In the genomic region with DNA sequence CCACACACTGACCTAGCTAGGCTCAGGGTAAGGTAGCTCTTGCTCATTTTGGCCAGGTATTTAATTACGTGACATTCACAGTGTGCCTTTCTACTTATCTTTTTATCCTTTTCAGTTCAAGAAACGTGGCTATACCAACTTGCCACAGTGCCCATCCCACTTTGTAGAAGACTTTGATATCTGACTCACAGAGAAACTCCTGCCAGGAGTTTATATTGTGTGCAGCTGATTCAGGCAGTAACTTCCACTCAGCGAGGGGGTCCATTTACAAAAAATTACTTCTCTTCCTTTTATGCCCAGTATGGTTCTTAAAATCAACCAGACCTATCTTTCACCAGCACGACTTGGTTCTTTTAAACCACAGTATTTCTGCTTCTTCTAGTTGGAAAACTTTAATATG, we compare ENCODE assay signal across 27 cellular contexts.
DNase-seq lines count a peak whose midpoint lies in the region; ATAC-seq and TF ChIP-seq lines count a peak whose summit lies in the region.
"Had no signal": no experiment of that assay in that cellular context is flagged by ENCODE, and none has a peak within 500 bp of the region (broad histone marks: within the 10 kb centered on the region; RNA-seq: fewer than 3 reads in every experiment).

No MANE protein-coding gene starts in this region.

- intact Hi-C loops in activated CD4-positive, alpha-beta memory T cell treated with anti-CD3 and anti-CD28 coated beads for 36 hours (cut with micrococcal nuclease): no loop called here
- intact Hi-C loops in head of caudate nucleus (cut with DNase I): no loop called here

- H3K27me3 ChIP-seq in HUES64 (ENCODE audit: insufficient read depth, low read length) (no peaks in the 10 kb centered on the region), hepatocyte (no peaks in the 10 kb centered on the region)
- H3K27me3 ChIP-seq: SJSA1, suprapubic skin had no signal

- H3K36me3 Mint-ChIP-seq in activated CD4-positive, alpha-beta memory T cell treated with anti-CD3 and anti-CD28 coated beads for 36 hours: no peaks in the 10 kb centered on the region
- H3K36me3 Mint-ChIP-seq: activated naive CD4-positive, alpha-beta T cell treated with anti-CD3 and anti-CD28 coated beads, Interleukin-2, amount 50 U/mL, for 24 hours had no signal

- no peak overlapping the region for H2AFZ ChIP-seq in hepatocyte

- H3K36me3 ChIP-seq in HUES64 (ENCODE audit: insufficient read depth, low read length): no peaks in the 10 kb centered on the region
- no peaks in the 10 kb centered on the region for H3K36me3 ChIP-seq in hepatocyte (replicated peaks; ENCODE audit: insufficient read depth, low read depth)
- H3K36me3 ChIP-seq: SJSA1, suprapubic skin had no signal

- no peaks in the 10 kb centered on the region for H3K27me3 Mint-ChIP-seq in activated CD4-positive, alpha-beta memory T cell treated with anti-CD3 and anti-CD28 coated beads for 36 hours
- H3K27me3 Mint-ChIP-seq: activated CD4-positive, alpha-beta memory T cell treated with anti-CD3 and anti-CD28 coated beads, Interleukin-2, amount 10 ng/mL, durations not matched to agents 7 days and 5 days; activated naive CD4-positive, alpha-beta T cell treated with anti-CD3 and anti-CD28 coated beads, Interleukin-2, amount 50 U/mL, for 24 hours; activated T-helper 17 cell treated with anti-CD3 and anti-CD28 coated beads, Interleukin-2, amount 50 U/mL, for 72 hours had no signal

- no peaks in the 10 kb centered on the region for H3K9me2 ChIP-seq in hepatocyte (replicated peaks; ENCODE audit: insufficient read depth)

- no peak overlapping the region for H3K27ac Mint-ChIP-seq in activated CD4-positive, alpha-beta memory T cell treated with anti-CD3 and anti-CD28 coated beads for 36 hours
- H3K27ac Mint-ChIP-seq: activated CD4-positive, alpha-beta memory T cell treated with anti-CD3 and anti-CD28 coated beads, Interleukin-2, amount 10 ng/mL, durations not matched to agents 7 days and 5 days; activated naive CD4-positive, alpha-beta T cell treated with anti-CD3 and anti-CD28 coated beads, Interleukin-2, amount 50 U/mL, for 24 hours; activated T-helper 17 cell treated with anti-CD3 and anti-CD28 coated beads, Interleukin-2, amount 50 U/mL, for 72 hours; HFFc6 had no signal

- TF ChIP-seq CTCF in hepatocyte (IDR thresholded peaks at IDR 0.05; ENCODE audit: poor library complexity): no peak

- peaks cover 21% of the 10 kb centered on the region for H3K4me1 ChIP-seq in HUES64 (ENCODE audit: insufficient read depth, low read length)
- H3K4me1 ChIP-seq in hepatocyte (ENCODE audit: insufficient read depth): peaks cover 7% of the 10 kb centered on the region
- H3K4me1 ChIP-seq: SJSA1, suprapubic skin had no signal

- H3K9ac ChIP-seq in HUES64 (ENCODE audit: low read depth, low read length): no peak overlapping the region

- H3K27ac ChIP-seq in HUES64 (ENCODE audit: low read depth, low read length) (no peak overlapping the region), hepatocyte (peak overlapping the region; percentile 4)
- H3K27ac ChIP-seq: C4-2B, SJSA1, suprapubic skin had no signal

- CTCF ChIA-PET in activated CD4-positive, alpha-beta memory T cell treated with anti-CD3 and anti-CD28 coated beads for 36 hours (lab: Charles Lee): interaction anchor here (1.0 kb wide), 1 partner anchor 13 kb away, joined by 3 read pairs; no protein-coding TSS in a partner anchor

- POLR2A ChIA-PET in activated CD4-positive, alpha-beta memory T cell treated with anti-CD3 and anti-CD28 coated beads for 36 hours (lab: Charles Lee): no interaction called here

- no peaks in the 10 kb centered on the region for H4K20me1 ChIP-seq in hepatocyte (ENCODE audit: insufficient read depth, poor library complexity, severe bottlenecking)

- H3K9me3 ChIP-seq in HUES64 (ENCODE audit: insufficient read depth, low read depth, low read length): no peaks in the 10 kb centered on the region
- no peaks in the 10 kb centered on the region for H3K9me3 ChIP-seq in hepatocyte (ENCODE audit: low read depth)
- H3K9me3 ChIP-seq: SJSA1, suprapubic skin had no signal

- H3K4me1 Mint-ChIP-seq in activated CD4-positive, alpha-beta memory T cell treated with anti-CD3 and anti-CD28 coated beads for 36 hours (ENCODE audit: low read depth): no peaks in the 10 kb centered on the region
- H3K4me1 Mint-ChIP-seq: activated CD4-positive, alpha-beta memory T cell treated with anti-CD3 and anti-CD28 coated beads, Interleukin-2, amount 10 ng/mL, durations not matched to agents 7 days and 5 days; activated naive CD4-positive, alpha-beta T cell treated with anti-CD3 and anti-CD28 coated beads, Interleukin-2, amount 50 U/mL, for 24 hours; activated T-helper 17 cell treated with anti-CD3 and anti-CD28 coated beads, Interleukin-2, amount 50 U/mL, for 72 hours had no signal

- no peak overlapping the region for H3K4me2 ChIP-seq in hepatocyte

- H3K4me3 Mint-ChIP-seq in activated CD4-positive, alpha-beta memory T cell treated with anti-CD3 and anti-CD28 coated beads for 36 hours: no peak overlapping the region
- H3K4me3 Mint-ChIP-seq: activated CD4-positive, alpha-beta memory T cell treated with anti-CD3 and anti-CD28 coated beads, Interleukin-2, amount 10 ng/mL, durations not matched to agents 7 days and 5 days; activated naive CD4-positive, alpha-beta T cell treated with anti-CD3 and anti-CD28 coated beads, Interleukin-2, amount 50 U/mL, for 24 hours; activated T-helper 17 cell treated with anti-CD3 and anti-CD28 coated beads, Interleukin-2, amount 50 U/mL, for 72 hours; endodermal cell; HFFc6 had no signal

- 89% methylated on average over 4 of the region's 4 CpGs for WGBS in HUES64
- 76% methylated on average over 4 of the region's 4 CpGs for WGBS in hepatocyte (ENCODE audit: low lambda C conversion rate, missing lambda C conversion rate)

- no peaks in the 10 kb centered on the region for H3K9me3 Mint-ChIP-seq in activated CD4-positive, alpha-beta memory T cell treated with anti-CD3 and anti-CD28 coated beads for 36 hours
- H3K9me3 Mint-ChIP-seq: activated CD4-positive, alpha-beta memory T cell treated with anti-CD3 and anti-CD28 coated beads, Interleukin-2, amount 10 ng/mL, durations not matched to agents 7 days and 5 days; activated naive CD4-positive, alpha-beta T cell treated with anti-CD3 and anti-CD28 coated beads, Interleukin-2, amount 50 U/mL, for 24 hours; activated T-helper 17 cell treated with anti-CD3 and anti-CD28 coated beads, Interleukin-2, amount 50 U/mL, for 72 hours had no signal

- no peaks in the 10 kb centered on the region for H3K79me2 ChIP-seq in hepatocyte

- DNase-seq in astrocyte of the hippocampus (ENCODE audit: low read depth, low spot score) (peak; percentile 41), hepatocyte (ENCODE audit: low spot score) (no peak), head of caudate nucleus (no peak)
- no peak for DNase-seq in activated CD4-positive, alpha-beta memory T cell treated with anti-CD3 and anti-CD28 coated beads for 36 hours
- DNase-seq in activated CD8-positive, alpha-beta memory T cell treated with anti-CD3 and anti-CD28 coated beads, Interleukin-2, amount 50 U/mL, for 4 hours: no peak
- DNase-seq: activated CD4-positive, alpha-beta memory T cell treated with anti-CD3 and anti-CD28 coated beads, Interleukin-2, amount 10 ng/mL, durations not matched to agents 7 days and 5 days; caudate nucleus; cortex of kidney; DND-41; HFFc6; left colon; MM.1S; NCI-H1417 treated with DMSO at 0.1 percent for 48 hours; NCI-H2081 treated with DMSO at 0.1 percent for 48 hours; NCI-H345; nucleus accumbens; stimulated activated naive CD4-positive, alpha-beta T cell; T-helper 1 cell had no signal

- H3K4me3 ChIP-seq in HUES64 (ENCODE audit: low read length) (peak overlapping the region; percentile 38), hepatocyte (no peak overlapping the region)
- H3K4me3 ChIP-seq: SJSA1, suprapubic skin had no signal

- no peak for ATAC-seq in GM21360 (IDR thresholded peaks at IDR 0.05; ENCODE audit: unreplicated experiment)
- ATAC-seq: activated CD4-positive, CD25-positive, alpha-beta regulatory T cell treated with anti-CD3 and anti-CD28 coated beads, Interleukin-2, amount 50 U/mL, for 24 hours; activated T-helper 17 cell treated with anti-CD3 and anti-CD28 coated beads, Interleukin-2, amount 50 U/mL, for 72 hours; left colon had no signal
